In the genomic region with DNA sequence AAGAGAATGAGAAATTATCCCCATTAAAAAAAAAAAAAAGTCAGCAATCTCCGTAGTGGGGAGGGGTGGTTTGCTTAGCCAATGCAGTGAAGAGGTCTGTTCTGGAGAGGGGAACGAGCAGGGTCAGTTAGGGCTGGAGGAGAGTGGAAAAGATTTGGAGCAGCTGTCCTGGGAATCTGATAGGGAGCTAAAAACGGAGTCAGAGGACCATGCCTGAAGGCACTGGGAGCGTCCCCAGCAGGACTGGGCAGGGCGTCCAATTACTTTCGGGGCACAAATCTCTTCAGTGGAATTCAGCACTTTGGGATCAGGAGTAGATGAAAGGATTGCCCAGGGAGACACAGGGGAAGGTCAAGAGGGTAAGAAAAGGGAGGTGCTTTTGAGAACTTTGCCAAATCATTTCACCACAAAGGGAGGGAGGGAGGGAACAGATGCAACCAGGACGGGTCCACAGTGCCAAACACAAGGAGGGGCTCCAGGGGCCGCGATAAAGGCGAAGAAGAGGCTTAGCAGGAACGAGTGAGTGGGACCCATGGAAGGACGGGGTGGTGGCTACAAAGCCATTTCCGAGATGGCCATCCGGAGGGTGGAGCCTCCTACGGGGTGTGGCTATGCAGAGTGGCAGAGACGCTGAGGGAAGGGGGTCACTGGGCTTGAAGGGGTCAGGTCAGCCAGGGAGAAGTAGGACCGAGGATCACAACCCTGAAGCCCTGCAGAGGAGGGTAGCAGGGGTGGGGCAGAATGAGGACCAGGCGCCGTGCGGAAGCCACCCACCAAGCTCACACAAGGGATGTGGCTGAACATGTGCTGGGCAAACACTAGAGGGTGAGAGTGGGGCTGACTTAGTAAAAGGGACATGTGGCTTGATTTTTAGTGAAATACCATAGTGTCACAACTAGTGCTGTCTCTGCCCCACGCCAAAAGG, we compare ENCODE assay signal across 1 cellular context.
TF ChIP-seq lines count a peak whose summit lies in the region.

No MANE protein-coding gene starts in this region.

TF ChIP-seq in K562, 482 proteins besides CTCF, POLR2A, EP300 and RAD21 (continued from another document and continues in another):
- TF ChIP-seq, protein P1, sequence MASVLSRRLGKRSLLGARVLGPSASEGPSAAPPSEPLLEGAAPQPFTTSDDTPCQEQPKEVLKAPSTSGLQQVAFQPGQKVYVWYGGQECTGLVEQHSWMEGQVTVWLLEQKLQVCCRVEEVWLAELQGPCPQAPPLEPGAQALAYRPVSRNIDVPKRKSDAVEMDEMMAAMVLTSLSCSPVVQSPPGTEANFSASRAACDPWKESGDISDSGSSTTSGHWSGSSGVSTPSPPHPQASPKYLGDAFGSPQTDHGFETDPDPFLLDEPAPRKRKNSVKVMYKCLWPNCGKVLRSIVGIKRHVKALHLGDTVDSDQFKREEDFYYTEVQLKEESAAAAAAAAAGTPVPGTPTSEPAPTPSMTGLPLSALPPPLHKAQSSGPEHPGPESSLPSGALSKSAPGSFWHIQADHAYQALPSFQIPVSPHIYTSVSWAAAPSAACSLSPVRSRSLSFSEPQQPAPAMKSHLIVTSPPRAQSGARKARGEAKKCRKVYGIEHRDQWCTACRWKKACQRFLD (CRISPR knock-in tag; IDR thresholded peaks at IDR 0.05), result no peak
- TF ChIP-seq ILF3 (IDR thresholded peaks at IDR 0.05; ENCODE audit: borderline replicate concordance) (no peak), OTX1 (CRISPR knock-in tag; IDR thresholded peaks at IDR 0.05) (no peak), NEUROD1 (IDR thresholded peaks at IDR 0.05; ENCODE audit: borderline replicate concordance, low read depth, low read length, partially characterized antibody) (no peak), RBFOX2 (IDR thresholded peaks at IDR 0.05; ENCODE audit: low read depth, low read length) (peak; percentile 78), KAT7 (CRISPR knock-in tag; IDR thresholded peaks at IDR 0.05; ENCODE audit: borderline replicate concordance) (no peak), TRIM24 (IDR thresholded peaks at IDR 0.05) (no peak), STAT5B (CRISPR knock-in tag; IDR thresholded peaks at IDR 0.05) (no peak), ARNT (IDR thresholded peaks at IDR 0.05) (no peak), RB1 (IDR thresholded peaks at IDR 0.05; ENCODE audit: low read depth) (no peak), ZNF347 (CRISPR knock-in tag; IDR thresholded peaks at IDR 0.05; ENCODE audit: low read depth) (no peak), RBM15 (IDR thresholded peaks at IDR 0.05; ENCODE audit: insufficient read depth, low read length) (no peak), FOXA1 (IDR thresholded peaks at IDR 0.05; ENCODE audit: borderline replicate concordance) (no peak), SLC30A9 (CRISPR knock-in tag; IDR thresholded peaks at IDR 0.05) (no peak), NRF1 (conservative IDR thresholded peaks at IDR 0.05 in 1 of 2, IDR thresholded peaks at IDR 0.05 in 1 of 2) (no peak; a peak in 1 of 4 replicates), ZNF830 (CRISPR knock-in tag; IDR thresholded peaks at IDR 0.05) (no peak), ZNF444 (CRISPR knock-in tag; IDR thresholded peaks at IDR 0.05) (no peak), E2F3 (CRISPR knock-in tag; IDR thresholded peaks at IDR 0.05) (no peak), CHD2 (IDR thresholded peaks at IDR 0.05; ENCODE audit: low read depth, low read length) (no peak), PCBP2 (IDR thresholded peaks at IDR 0.05; ENCODE audit: low read depth, low read length, poor library complexity, severe bottlenecking) (no peak), CBX8 (IDR thresholded peaks at IDR 0.05; ENCODE audit: borderline replicate concordance, extremely low read depth, low read depth, low read length, poor library complexity, severe bottlenecking) (no peak), ZNF197 (CRISPR knock-in tag; IDR thresholded peaks at IDR 0.05; ENCODE audit: low read depth) (no peak), ZBTB17 (CRISPR knock-in tag; IDR thresholded peaks at IDR 0.05) (0 out of 2 replicates have a peak, but pooled peaks have one; percentile 35), CXXC5 (CRISPR knock-in tag; IDR thresholded peaks at IDR 0.05) (peak; percentile 17; the same call in 1 of the 2 replicates), HNRNPUL1 (IDR thresholded peaks at IDR 0.05; ENCODE audit: low read length) (no peak), WHSC1 (IDR thresholded peaks at IDR 0.05; ENCODE audit: low read length) (no peak), BRD4 (IDR thresholded peaks at IDR 0.05) (no peak), RHOXF2B (CRISPR knock-in tag; conservative IDR thresholded peaks at IDR 0.05) (no peak), ARID1B (IDR thresholded peaks at IDR 0.05) (no peak; the same call in 1 of the 2 replicates), ZNF134 (CRISPR knock-in tag; conservative IDR thresholded peaks at IDR 0.05) (no peak), TCF7 (IDR thresholded peaks at IDR 0.05; ENCODE audit: borderline replicate concordance) (no peak), SIX5 (IDR thresholded peaks at IDR 0.05; ENCODE audit: borderline replicate concordance in 1 of 2, insufficient read depth in 1 of 2, low read depth in 1 of 2, low read length in 2 of 2) (no peak), ZNF354B (CRISPR knock-in tag; IDR thresholded peaks at IDR 0.05) (no peak), TAL1 (IDR thresholded peaks at IDR 0.05) (no peak), KDM2B (CRISPR knock-in tag; IDR thresholded peaks at IDR 0.05) (no peak), ZNF589 (CRISPR knock-in tag; IDR thresholded peaks at IDR 0.05; ENCODE audit: low read depth) (no peak), FOXJ2 (tag; IDR thresholded peaks at IDR 0.05) (no peak), ZKSCAN8 (CRISPR knock-in tag; IDR thresholded peaks at IDR 0.05) (no peak), TEAD2 (tag; IDR thresholded peaks at IDR 0.05) (no peak), ELK1 (CRISPR knock-in tag; IDR thresholded peaks at IDR 0.05) (no peak), CBX2 (IDR thresholded peaks at IDR 0.05; ENCODE audit: insufficient read depth, low read length, poor library complexity, severe bottlenecking) (no peak), ZNF431 (CRISPR knock-in tag; IDR thresholded peaks at IDR 0.05) (no peak), CHD4 (IDR thresholded peaks at IDR 0.05; ENCODE audit: insufficient read depth, insufficient replicate concordance, low read depth, low read length, poor library complexity, severe bottlenecking) (no peak), ZNF224 (CRISPR knock-in tag; IDR thresholded peaks at IDR 0.05) (no peak), MTF1 (CRISPR knock-in tag; IDR thresholded peaks at IDR 0.05; ENCODE audit: borderline replicate concordance) (no peak), CTCFL (IDR thresholded peaks at IDR 0.05; ENCODE audit: borderline replicate concordance, insufficient read depth, low read depth, low read length, poor library complexity, severe bottlenecking) (no peak), SAP30 (IDR thresholded peaks at IDR 0.05; ENCODE audit: borderline replicate concordance, insufficient read depth, low read depth, low read length, poor library complexity, severe bottlenecking) (no peak), STAT5A (IDR thresholded peaks at IDR 0.05; ENCODE audit: borderline replicate concordance, low read length) (no peak), LARP7 (IDR thresholded peaks at IDR 0.05) (no peak), ZBTB5 (IDR thresholded peaks at IDR 0.05) (no peak)
- TF ChIP-seq, protein P2, sequence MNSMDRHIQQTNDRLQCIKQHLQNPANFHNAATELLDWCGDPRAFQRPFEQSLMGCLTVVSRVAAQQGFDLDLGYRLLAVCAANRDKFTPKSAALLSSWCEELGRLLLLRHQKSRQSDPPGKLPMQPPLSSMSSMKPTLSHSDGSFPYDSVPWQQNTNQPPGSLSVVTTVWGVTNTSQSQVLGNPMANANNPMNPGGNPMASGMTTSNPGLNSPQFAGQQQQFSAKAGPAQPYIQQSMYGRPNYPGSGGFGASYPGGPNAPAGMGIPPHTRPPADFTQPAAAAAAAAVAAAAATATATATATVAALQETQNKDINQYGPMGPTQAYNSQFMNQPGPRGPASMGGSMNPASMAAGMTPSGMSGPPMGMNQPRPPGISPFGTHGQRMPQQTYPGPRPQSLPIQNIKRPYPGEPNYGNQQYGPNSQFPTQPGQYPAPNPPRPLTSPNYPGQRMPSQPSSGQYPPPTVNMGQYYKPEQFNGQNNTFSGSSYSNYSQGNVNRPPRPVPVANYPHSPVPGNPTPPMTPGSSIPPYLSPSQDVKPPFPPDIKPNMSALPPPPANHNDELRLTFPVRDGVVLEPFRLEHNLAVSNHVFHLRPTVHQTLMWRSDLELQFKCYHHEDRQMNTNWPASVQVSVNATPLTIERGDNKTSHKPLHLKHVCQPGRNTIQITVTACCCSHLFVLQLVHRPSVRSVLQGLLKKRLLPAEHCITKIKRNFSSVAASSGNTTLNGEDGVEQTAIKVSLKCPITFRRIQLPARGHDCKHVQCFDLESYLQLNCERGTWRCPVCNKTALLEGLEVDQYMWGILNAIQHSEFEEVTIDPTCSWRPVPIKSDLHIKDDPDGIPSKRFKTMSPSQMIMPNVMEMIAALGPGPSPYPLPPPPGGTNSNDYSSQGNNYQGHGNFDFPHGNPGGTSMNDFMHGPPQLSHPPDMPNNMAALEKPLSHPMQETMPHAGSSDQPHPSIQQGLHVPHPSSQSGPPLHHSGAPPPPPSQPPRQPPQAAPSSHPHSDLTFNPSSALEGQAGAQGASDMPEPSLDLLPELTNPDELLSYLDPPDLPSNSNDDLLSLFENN (IDR thresholded peaks at IDR 0.05; ENCODE audit: low read depth in 2 of 2, low read length in 2 of 2), result no peak
- TF ChIP-seq, protein P3, sequence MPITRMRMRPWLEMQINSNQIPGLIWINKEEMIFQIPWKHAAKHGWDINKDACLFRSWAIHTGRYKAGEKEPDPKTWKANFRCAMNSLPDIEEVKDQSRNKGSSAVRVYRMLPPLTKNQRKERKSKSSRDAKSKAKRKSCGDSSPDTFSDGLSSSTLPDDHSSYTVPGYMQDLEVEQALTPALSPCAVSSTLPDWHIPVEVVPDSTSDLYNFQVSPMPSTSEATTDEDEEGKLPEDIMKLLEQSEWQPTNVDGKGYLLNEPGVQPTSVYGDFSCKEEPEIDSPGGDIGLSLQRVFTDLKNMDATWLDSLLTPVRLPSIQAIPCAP (CRISPR knock-in tag; IDR thresholded peaks at IDR 0.05; ENCODE audit: borderline replicate concordance), result no peak
- TF ChIP-seq, protein P4, sequence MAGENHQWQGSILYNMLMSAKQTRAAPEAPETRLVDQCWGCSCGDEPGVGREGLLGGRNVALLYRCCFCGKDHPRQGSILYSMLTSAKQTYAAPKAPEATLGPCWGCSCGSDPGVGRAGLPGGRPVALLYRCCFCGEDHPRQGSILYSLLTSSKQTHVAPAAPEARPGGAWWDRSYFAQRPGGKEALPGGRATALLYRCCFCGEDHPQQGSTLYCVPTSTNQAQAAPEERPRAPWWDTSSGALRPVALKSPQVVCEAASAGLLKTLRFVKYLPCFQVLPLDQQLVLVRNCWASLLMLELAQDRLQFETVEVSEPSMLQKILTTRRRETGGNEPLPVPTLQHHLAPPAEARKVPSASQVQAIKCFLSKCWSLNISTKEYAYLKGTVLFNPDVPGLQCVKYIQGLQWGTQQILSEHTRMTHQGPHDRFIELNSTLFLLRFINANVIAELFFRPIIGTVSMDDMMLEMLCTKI (IDR thresholded peaks at IDR 0.05; ENCODE audit: partially characterized antibody), result no peak
- TF ChIP-seq, protein P5, sequence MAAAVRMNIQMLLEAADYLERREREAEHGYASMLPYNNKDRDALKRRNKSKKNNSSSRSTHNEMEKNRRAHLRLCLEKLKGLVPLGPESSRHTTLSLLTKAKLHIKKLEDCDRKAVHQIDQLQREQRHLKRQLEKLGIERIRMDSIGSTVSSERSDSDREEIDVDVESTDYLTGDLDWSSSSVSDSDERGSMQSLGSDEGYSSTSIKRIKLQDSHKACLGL (CRISPR knock-in tag; IDR thresholded peaks at IDR 0.05; ENCODE audit: borderline replicate concordance, poor library complexity, severe bottlenecking), result no peak
